ENCODE assay signal across 1 cellular context in the genomic region with DNA sequence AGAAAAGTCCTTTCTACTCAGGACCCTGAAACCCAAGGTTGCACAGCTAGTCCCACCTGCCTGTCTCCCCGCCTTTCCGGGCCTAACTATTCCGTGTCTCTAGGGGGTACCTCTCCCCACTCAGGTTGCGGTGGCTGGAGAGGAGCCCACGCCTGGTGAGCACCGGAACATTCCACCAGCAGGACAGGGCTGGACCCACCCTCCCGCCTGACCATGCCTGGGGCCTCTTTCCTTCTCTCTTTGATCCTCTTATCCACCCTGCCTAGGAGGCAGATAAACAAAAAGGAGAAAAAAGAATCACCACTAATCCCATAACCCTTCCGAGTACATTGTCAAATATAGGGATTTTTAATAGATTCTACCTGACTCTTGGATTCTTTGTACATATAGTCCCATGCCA.
TF ChIP-seq lines count a peak whose summit lies in the region.

No MANE protein-coding gene starts in this region.

TF ChIP-seq in H1, 55 proteins besides CTCF, POLR2A, EP300 and RAD21:
- TF ChIP-seq BRCA1 (IDR thresholded peaks at IDR 0.05; ENCODE audit: low read depth, low read length) (no peak), ATF2 (IDR thresholded peaks at IDR 0.05; ENCODE audit: low read length) (no peak), CREB1 (IDR thresholded peaks at IDR 0.05) (no peak), HDAC6 (IDR thresholded peaks at IDR 0.05; ENCODE audit: low read depth, low read length) (no peak), KDM4A (IDR thresholded peaks at IDR 0.05; ENCODE audit: low read depth, low read length, severe bottlenecking) (no peak), SP1 (IDR thresholded peaks at IDR 0.05; ENCODE audit: low read depth, low read length) (no peak), CHD1 (IDR thresholded peaks at IDR 0.05; ENCODE audit: low read depth, low read length) (no peak)
- TF ChIP-seq, protein P1, sequence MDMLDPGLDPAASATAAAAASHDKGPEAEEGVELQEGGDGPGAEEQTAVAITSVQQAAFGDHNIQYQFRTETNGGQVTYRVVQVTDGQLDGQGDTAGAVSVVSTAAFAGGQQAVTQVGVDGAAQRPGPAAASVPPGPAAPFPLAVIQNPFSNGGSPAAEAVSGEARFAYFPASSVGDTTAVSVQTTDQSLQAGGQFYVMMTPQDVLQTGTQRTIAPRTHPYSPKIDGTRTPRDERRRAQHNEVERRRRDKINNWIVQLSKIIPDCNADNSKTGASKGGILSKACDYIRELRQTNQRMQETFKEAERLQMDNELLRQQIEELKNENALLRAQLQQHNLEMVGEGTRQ (IDR thresholded peaks at IDR 0.05; ENCODE audit: low read length), result no peak
